ENCODE assay signal across 8 cellular contexts in the genomic region with DNA sequence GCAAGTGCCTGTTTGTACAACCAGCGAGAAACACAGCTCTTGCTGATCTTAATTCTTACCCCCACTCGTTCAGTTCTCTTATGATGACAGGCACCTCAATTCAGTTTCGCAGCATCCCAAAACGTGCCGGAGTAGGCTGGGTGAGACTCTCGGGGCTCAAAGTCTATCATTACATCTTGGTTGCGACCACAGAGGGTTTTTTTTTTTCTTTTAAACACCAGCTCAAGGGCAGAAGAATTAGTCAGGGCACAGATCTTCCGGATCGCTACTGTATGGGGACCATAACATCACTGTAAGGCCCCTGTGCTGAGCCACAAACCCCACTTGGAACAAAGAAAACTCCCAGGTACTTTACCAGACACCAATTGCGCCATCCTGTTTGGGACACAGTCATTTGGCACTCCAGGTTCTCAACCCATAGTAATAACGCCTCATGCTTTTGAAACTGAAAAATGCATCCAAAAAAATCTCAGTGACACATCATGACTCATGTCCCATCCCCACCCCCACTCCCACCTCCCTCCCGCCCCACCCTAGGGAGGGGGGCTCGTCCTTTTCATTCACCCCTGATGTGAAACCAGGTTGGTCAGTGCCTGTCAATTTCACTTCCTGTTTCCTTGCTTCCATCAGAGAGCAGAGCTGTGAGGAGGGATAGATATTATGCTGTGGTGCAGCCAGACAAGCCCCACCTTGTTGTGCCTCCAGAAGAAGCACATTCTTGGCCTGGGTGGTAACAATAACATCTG.
A peak's percentile ranks its signal among the peaks of the same experiment; 100 is the strongest.
DNase-seq lines count a peak whose midpoint lies in the region; ATAC-seq and TF ChIP-seq lines count a peak whose summit lies in the region.

No MANE protein-coding gene starts in this region.

- no peaks in the 10 kb centered on the region for H3K36me3 ChIP-seq in effector memory CD4-positive, alpha-beta T cell (ENCODE audit: control insufficient read depth, insufficient read depth, low read length)

- DNase-seq in AG10803 (ENCODE audit: low read depth) (peak; percentile 3), GDM1 (lab: John Stamatoyannopoulos, UW) (no peak), hypothalamus (lab: John Stamatoyannopoulos, UW) (no peak)
- peak; percentile 74 to 81 for DNase-seq in activated CD4-positive, alpha-beta T cell treated with anti-CD3 and anti-CD28 coated beads for 4 hours
- DNase-seq in effector memory CD4-positive, alpha-beta T cell = peak; percentile 46 to 85 (median 67)
- peak; percentile 37 to 55 for DNase-seq in stimulated activated CD8-positive, alpha-beta memory T cell treated with anti-CD3 and anti-CD28 coated beads, Interleukin-4, amount 100 ng/mL, for 1 hour (ENCODE audit: low read depth in 2 of 2, low spot score in 1 of 2)

- no peak for TF ChIP-seq CTCF in AG10803 (conservative IDR thresholded peaks at IDR 0.05; ENCODE audit: low read length)

- no peak overlapping the region for H3K4me3 ChIP-seq in AG10803 (ENCODE audit: low read length)
- peak overlapping the region; percentile 0 for H3K4me3 ChIP-seq in effector memory CD4-positive, alpha-beta T cell (ENCODE audit: insufficient read depth, low read depth, low read length, poor library complexity, severe bottlenecking)

- peaks cover 40% of the 10 kb centered on the region for H3K4me1 ChIP-seq in effector memory CD4-positive, alpha-beta T cell (ENCODE audit: control insufficient read depth, insufficient read depth, low read length, poor library complexity, severe bottlenecking)

- peak overlapping the region; percentile 81 for H3K27ac ChIP-seq in effector memory CD4-positive, alpha-beta T cell (ENCODE audit: insufficient read depth, low read length, poor library complexity, severe bottlenecking)

- ATAC-seq in GM21360 (IDR thresholded peaks at IDR 0.05; ENCODE audit: unreplicated experiment) = peak; percentile 83
- ATAC-seq in HG03565 (IDR thresholded peaks at IDR 0.05; ENCODE audit: unreplicated experiment) = peak; percentile 77

- no peaks in the 10 kb centered on the region for H3K27me3 ChIP-seq in effector memory CD4-positive, alpha-beta T cell (replicated peaks; ENCODE audit: control insufficient read depth, insufficient read depth, low read length, poor library complexity, severe bottlenecking)

- H3K9me3 ChIP-seq in effector memory CD4-positive, alpha-beta T cell (ENCODE audit: control insufficient read depth, low read length) = no peaks in the 10 kb centered on the region

Comparison
In these comparisons a context has a peak if more than half of its experiments do, and no peak if none do; other contexts are left out.
1. DNase-seq: peak in AG10803 (single experiment), activated CD4-positive, alpha-beta T cell treated with anti-CD3 and anti-CD28 coated beads for 4 hours (2 of 2), effector memory CD4-positive, alpha-beta T cell (3 of 3) and stimulated activated CD8-positive, alpha-beta memory T cell treated with anti-CD3 and anti-CD28 coated beads, Interleukin-4, amount 100 ng/mL, for 1 hour (2 of 2); none in GDM1 (single experiment) and hypothalamus (0 of 51).